ENCODE assay signal across 9 cellular contexts in the genomic region with DNA sequence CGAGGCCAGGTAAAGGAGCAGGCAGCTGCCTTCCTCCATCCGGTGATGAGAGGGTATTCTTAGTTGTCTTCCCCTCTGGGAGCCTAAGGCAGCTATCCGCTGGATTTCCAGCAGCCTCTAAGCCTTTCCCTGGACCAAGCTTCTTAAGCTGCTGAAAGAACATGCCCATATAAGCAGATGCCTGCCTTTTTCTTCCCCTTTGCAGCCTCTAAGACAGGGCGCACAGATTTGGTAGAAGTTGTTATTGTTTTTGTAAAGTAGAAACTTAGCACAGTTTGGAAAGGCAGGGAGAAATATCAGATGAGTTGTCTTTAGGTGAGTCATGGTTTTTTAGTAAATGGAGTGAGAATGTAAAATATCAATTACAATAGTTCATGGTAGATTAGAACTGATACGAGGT.
DNase-seq lines count a peak whose midpoint lies in the region; ATAC-seq and TF ChIP-seq lines count a peak whose summit lies in the region.
"Had no signal": no experiment of that assay in that cellular context is flagged by ENCODE, and none has a peak within 500 bp of the region (broad histone marks: within the 10 kb centered on the region; RNA-seq: fewer than 3 reads in every experiment).

No MANE protein-coding gene starts in this region.

- H3K4me1 Mint-ChIP-seq in activated T-cell treated with anti-CD3 and anti-CD28 coated beads, Interleukin-2, amount 50 U/mL, for 4 hours (ENCODE audit: low read depth) = peaks cover 30% of the 10 kb centered on the region
- H3K4me1 Mint-ChIP-seq in activated T-helper 17 cell treated with anti-CD3 and anti-CD28 coated beads, Interleukin-2, amount 50 U/mL, for 72 hours = peaks cover 10% of the 10 kb centered on the region

- H3K27ac Mint-ChIP-seq in activated T-helper 17 cell treated with anti-CD3 and anti-CD28 coated beads, Interleukin-2, amount 50 U/mL, for 72 hours = peak overlapping the region; percentile 37

- H3K4me3 ChIP-seq in thoracic aorta = no peak overlapping the region

- no peaks in the 10 kb centered on the region for H3K27me3 Mint-ChIP-seq in activated T-cell treated with anti-CD3 and anti-CD28 coated beads, Interleukin-2, amount 50 U/mL, for 4 hours (ENCODE audit: low read depth)
- H3K27me3 Mint-ChIP-seq in activated T-helper 17 cell treated with anti-CD3 and anti-CD28 coated beads, Interleukin-2, amount 50 U/mL, for 72 hours = no peaks in the 10 kb centered on the region

- no peaks in the 10 kb centered on the region for H3K9me3 ChIP-seq in thoracic aorta

- H3K27me3 ChIP-seq in thoracic aorta (replicated peaks; ENCODE audit: insufficient read depth) = no peaks in the 10 kb centered on the region

- ATAC-seq in activated T-cell treated with anti-CD3 and anti-CD28 coated beads, Interleukin-2, amount 50 U/mL, for 4 hours = peak; percentile 48 to 65
- peak; percentile 31 for ATAC-seq in HG02970 (IDR thresholded peaks at IDR 0.05; ENCODE audit: low FRiP score, unreplicated experiment)
- ATAC-seq in activated T-helper 17 cell treated with anti-CD3 and anti-CD28 coated beads, Interleukin-2, amount 50 U/mL, for 72 hours (replicated peaks) = peak; percentile 71
- no peak for ATAC-seq in thoracic aorta (ENCODE audit: insufficient number of reproducible peaks, low FRiP score, low read depth)
- no peak for ATAC-seq in esophagus mucosa

- DNase-seq in activated T-cell treated with anti-CD3 and anti-CD28 coated beads, Interleukin-2, amount 50 U/mL, for 4 hours = no peak
- no peak for DNase-seq in activated T-cell treated with anti-CD3 and anti-CD28 coated beads, Interleukin-2, amount 50 U/mL, for 1 hour
- DNase-seq in thoracic aorta (ENCODE audit: low spot score) (no peak), RKO (ENCODE audit: low spot score) (no peak), DMS 273 treated with DMSO at 0.1 percent for 48 hours (lab: John Stamatoyannopoulos, UW) (no peak)
- DNase-seq: SHP77 had no signal

- H3K4me1 ChIP-seq in thoracic aorta (ENCODE audit: control insufficient read depth in 1 of 2, low read depth in 2 of 2) = peaks cover 22 to 39% of the 10 kb centered on the region in 2 donors

- peaks cover 7% of the 10 kb centered on the region for H3K36me3 Mint-ChIP-seq in activated T-cell treated with anti-CD3 and anti-CD28 coated beads, Interleukin-2, amount 50 U/mL, for 4 hours (ENCODE audit: insufficient read depth)
- H3K36me3 Mint-ChIP-seq in activated T-helper 17 cell treated with anti-CD3 and anti-CD28 coated beads, Interleukin-2, amount 50 U/mL, for 72 hours (ENCODE audit: low read depth) = peaks cover 19% of the 10 kb centered on the region

- H3K9me3 Mint-ChIP-seq in activated T-cell treated with anti-CD3 and anti-CD28 coated beads, Interleukin-2, amount 50 U/mL, for 4 hours = no peaks in the 10 kb centered on the region
- no peaks in the 10 kb centered on the region for H3K9me3 Mint-ChIP-seq in activated T-helper 17 cell treated with anti-CD3 and anti-CD28 coated beads, Interleukin-2, amount 50 U/mL, for 72 hours

- peaks cover 19% of the 10 kb centered on the region for H3K36me3 ChIP-seq in thoracic aorta

- TF ChIP-seq CTCF in thoracic aorta (IDR thresholded peaks at IDR 0.05) = no peak

- peak overlapping the region; percentile 10 for H3K4me3 Mint-ChIP-seq in activated T-cell treated with anti-CD3 and anti-CD28 coated beads, Interleukin-2, amount 50 U/mL, for 4 hours
- H3K4me3 Mint-ChIP-seq in activated T-helper 17 cell treated with anti-CD3 and anti-CD28 coated beads, Interleukin-2, amount 50 U/mL, for 72 hours = peak overlapping the region; percentile 14

- peak overlapping the region; percentile 53 to 64 for H3K27ac ChIP-seq in thoracic aorta

Comparison
In these comparisons a context has a peak if more than half of its experiments do, and no peak if none do; other contexts are left out.
1. ATAC-seq: peak in activated T-cell treated with anti-CD3 and anti-CD28 coated beads, Interleukin-2, amount 50 U/mL, for 4 hours (2 of 2), HG02970 (single experiment) and activated T-helper 17 cell treated with anti-CD3 and anti-CD28 coated beads, Interleukin-2, amount 50 U/mL, for 72 hours (single experiment); none in thoracic aorta (single experiment) and esophagus mucosa (single experiment).